In genomic region chr5:16642896-16643295, GRCh38 we compare ENCODE assay signal across 31 cellular contexts.
"Had no signal": no experiment of that assay in that cellular context is flagged by ENCODE, and none has a peak within 500 bp of the region (broad histone marks: within the 10 kb centered on the region; RNA-seq: fewer than 3 reads in every experiment).

No MANE protein-coding gene starts in this region.

- H3K9me3 ChIP-seq: left lung, lower lobe of right lung, mucosa of descending colon, ovary, prostate gland, stomach, suprapubic skin, thoracic aorta, tibial artery, uterus had no signal

- H3K4me1 Mint-ChIP-seq: immature natural killer cell; nephron; stimulated activated naive B cell treated with anti-CD40 and anti-IgM and Interleukin-4, amounts not matched to agents 10 μg/mL and 1 μg/mL and 100 μg/mL, for 72 hours had no signal

- H3K4me2 ChIP-seq: neural progenitor cell had no signal

- H3K36me3 Mint-ChIP-seq: immature natural killer cell, neural progenitor cell had no signal

- H2AFZ ChIP-seq: neural progenitor cell had no signal

- H3K4me1 ChIP-seq: left lung, lower lobe of right lung, prostate gland, stomach, suprapubic skin, tibial artery, uterus had no signal

- H3K9ac ChIP-seq: neural progenitor cell had no signal

- H3K27me3 Mint-ChIP-seq: naive thymus-derived CD4-positive, alpha-beta T cell had no signal

- H3K27ac ChIP-seq: left lung, lower lobe of right lung, neural progenitor cell, ovary, prostate gland, skin epidermis, stomach, suprapubic skin, thoracic aorta, tibial artery, uterus had no signal

- H3K4me3 ChIP-seq: left lung, lower lobe of right lung, mucosa of descending colon, neural progenitor cell, ovary, prostate gland, skin epidermis, stomach, suprapubic skin, thoracic aorta, tibial artery, uterus had no signal

- DNase-seq: hypothalamus; immature natural killer cell; kidney; left colon; left lung; lower lobe of right lung; mammary epithelial cell; midbrain; mucosa of descending colon; naive thymus-derived CD4-positive, alpha-beta T cell; ovary; posterior cingulate gyrus; retina; right cardiac atrium; stimulated activated CD4-positive, alpha-beta T cell treated with anti-CD3 and anti-CD28 coated beads, Interleukin-12 subunit alpha, Interleukin-12 subunit beta, amount 100 ng/mL, for 4 hours; stimulated activated CD4-positive, alpha-beta T cell treated with anti-CD3 and anti-CD28 coated beads, Interleukin-15, amount 100 ng/mL, for 24 hours; stimulated activated CD4-positive, alpha-beta T cell treated with anti-CD3 and anti-CD28 coated beads, Interleukin-2, amount 100 ng/mL, for 24 hours; stimulated activated CD4-positive, alpha-beta T cell treated with anti-CD3 and anti-CD28 coated beads, Interleukin-4, amount 100 ng/mL, for 1 hour; stimulated activated naive B cell treated with anti-CD40 and anti-IgM and Interleukin-4, amounts not matched to agents 10 μg/mL and 1 μg/mL and 100 μg/mL, for 72 hours; stimulated activated naive CD8-positive, alpha-beta T cell treated with anti-CD3 and anti-CD28 coated beads, Interleukin-15, Interleukin-2, amounts not matched to agents 100 U/mL and 50 U/mL, for 24 hours; stomach; tibial artery; trophoblast cell; uterus had no signal

- H3K4me3 Mint-ChIP-seq: immature natural killer cell; nephron; neural progenitor cell; stimulated activated naive B cell treated with anti-CD40 and anti-IgM and Interleukin-4, amounts not matched to agents 10 μg/mL and 1 μg/mL and 100 μg/mL, for 72 hours had no signal

- ATAC-seq: left colon; left lung; lower lobe of right lung; mucosa of descending colon; naive thymus-derived CD4-positive, alpha-beta T cell; right cardiac atrium; sciatic nerve; stimulated activated naive B cell treated with anti-CD40 and anti-IgM and Interleukin-4, amounts not matched to agents 10 μg/mL and 1 μg/mL and 100 μg/mL, for 72 hours; stimulated activated naive CD8-positive, alpha-beta T cell treated with anti-CD3 and anti-CD28 coated beads, Interleukin-15, Interleukin-2, amounts not matched to agents 100 U/mL and 50 U/mL, for 24 hours had no signal

- H3K27me3 ChIP-seq: left lung, neural progenitor cell, ovary, stomach, suprapubic skin, uterus had no signal

- H3K27ac Mint-ChIP-seq: immature natural killer cell; nephron; stimulated activated naive B cell treated with anti-CD40 and anti-IgM and Interleukin-4, amounts not matched to agents 10 μg/mL and 1 μg/mL and 100 μg/mL, for 72 hours had no signal

- H3K36me3 ChIP-seq: left lung, lower lobe of right lung, neural progenitor cell, ovary, prostate gland, stomach, suprapubic skin, thoracic aorta, tibial artery, uterus had no signal
